ENCODE assay signal across 8 cellular contexts in the genomic region with DNA sequence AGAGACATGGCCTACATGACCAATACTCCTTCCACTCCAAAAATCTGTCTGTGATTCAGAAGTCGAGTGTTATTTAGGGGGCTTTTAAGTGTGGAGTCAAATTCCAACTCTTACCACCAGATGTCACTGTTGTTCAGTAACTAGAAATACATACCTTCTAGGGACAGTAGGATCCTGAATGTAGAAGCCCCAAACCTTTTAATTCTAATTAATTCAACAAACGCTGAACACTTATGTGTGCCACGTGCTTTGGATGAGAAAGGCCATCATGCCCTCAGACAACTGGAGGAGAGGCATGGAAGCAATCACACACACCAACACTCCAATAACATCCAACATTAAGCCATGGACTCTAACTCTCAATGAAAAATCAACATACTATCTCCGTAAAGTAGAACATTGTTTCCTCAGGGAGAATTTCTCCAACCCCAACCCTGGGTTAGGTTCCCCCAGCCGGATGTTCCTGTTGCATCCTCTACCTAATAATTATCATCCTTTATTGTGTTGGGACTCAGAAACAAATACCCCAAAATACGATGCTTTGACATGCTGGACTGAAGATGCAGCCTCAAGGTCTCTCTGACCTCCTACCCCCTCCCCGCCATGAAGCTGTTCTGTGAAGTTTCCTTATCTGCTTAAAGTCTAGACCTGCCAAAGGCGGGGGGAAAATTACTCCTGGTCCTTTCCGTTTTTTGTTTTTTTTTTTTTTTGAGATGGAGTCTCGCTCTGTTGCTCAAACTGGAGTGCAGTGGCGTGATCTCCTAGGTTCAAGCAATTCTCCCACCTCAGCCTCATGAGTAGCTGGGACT. TPM values are rescaled to one million over a fixed set of nuclear protein-coding genes. Genes with fewer than 3 reads are reported as not detected.
A peak's percentile ranks its signal among the peaks of the same experiment; 100 is the strongest.
DNase-seq lines count a peak whose midpoint lies in the region; ATAC-seq and TF ChIP-seq lines count a peak whose summit lies in the region.

No MANE protein-coding gene starts in this region.

- ATAC-seq in HG02840 (IDR thresholded peaks at IDR 0.05; ENCODE audit: low FRiP score, unreplicated experiment) (peak; percentile 58), left cardiac atrium (peak; percentile 71 to 76), GM19397 (IDR thresholded peaks at IDR 0.05; ENCODE audit: unreplicated experiment) (no peak)

- intact Hi-C loops in left cardiac atrium (cut with DNase I): loop anchor here (2.0 kb wide), 2 partner anchors 58 to 100 kb away; no protein-coding TSS in a partner anchor

- H3K4me3 ChIP-seq in retinal pigment epithelial cell (ENCODE audit: low read length): no peak overlapping the region

- TF ChIP-seq CTCF in retinal pigment epithelial cell (conservative IDR thresholded peaks at IDR 0.05; ENCODE audit: low read depth, low read length): peak; percentile 66

- DNase-seq in stimulated activated CD4-positive, alpha-beta T cell treated with anti-CD3 and anti-CD28 coated beads, Interleukin-2, amount 100 ng/mL, for 4 hours (ENCODE audit: low read depth): peak; percentile 17
- DNase-seq in stimulated activated CD4-positive, alpha-beta T cell treated with anti-CD3 and anti-CD28 coated beads, Interleukin-4, amount 100 ng/mL, for 4 hours: no peak
- peak; percentile 18 to 61 for DNase-seq in NCI-H446 (lab: John Stamatoyannopoulos, UW)
- DNase-seq in activated gamma-delta T cell treated with anti-CD3 and anti-CD28 coated beads, Interleukin-2, amount 50 U/mL, for 16 hours (ENCODE audit: low read depth): peak; percentile 5
- no peak for DNase-seq in left cardiac atrium
- no peak for DNase-seq in retinal pigment epithelial cell (ENCODE audit: low read depth)

RNA-seq across cellular contexts. Expression of gene CCDC13, which starts 8.0 kb away (rescaled TPM):
- total RNA-seq in left cardiac atrium: 1 to 10 TPM in 1 of 2 donors, not detected in 1; 1.0 TPM

RNA-seq across cellular contexts. Expression of gene HIGD1A, which starts 23.2 kb away (rescaled TPM):
- 100 to 1,000 TPM; 200 to 270 TPM for total RNA-seq in left cardiac atrium

RNA-seq across cellular contexts. Expression of gene ACKR2, which starts 28.1 kb away (rescaled TPM):
- 1 to 10 TPM; 2.2 to 2.4 TPM for total RNA-seq in left cardiac atrium

Comparison
In these comparisons a context has a peak if more than half of its experiments do, and no peak if none do; other contexts are left out.
1. DNase-seq: peak in stimulated activated CD4-positive, alpha-beta T cell treated with anti-CD3 and anti-CD28 coated beads, Interleukin-2, amount 100 ng/mL, for 4 hours (single experiment), NCI-H446 (2 of 2) and activated gamma-delta T cell treated with anti-CD3 and anti-CD28 coated beads, Interleukin-2, amount 50 U/mL, for 16 hours (single experiment); none in stimulated activated CD4-positive, alpha-beta T cell treated with anti-CD3 and anti-CD28 coated beads, Interleukin-4, amount 100 ng/mL, for 4 hours (0 of 2), left cardiac atrium (single experiment) and retinal pigment epithelial cell (single experiment).